In genomic region chr11:1762537-1763302, GRCh38 we compare ENCODE assay signal across 8 cellular contexts. TPM values are rescaled to one million over a fixed set of nuclear protein-coding genes. Genes with fewer than 3 reads are reported as not detected.
DNase-seq lines count a peak whose midpoint lies in the region; ATAC-seq and TF ChIP-seq lines count a peak whose summit lies in the region.

No MANE protein-coding gene starts in this region.

- TF ChIP-seq CTCF in GM12865 (IDR thresholded peaks at IDR 0.05; ENCODE audit: insufficient read depth, low read depth, low read length, missing control alignments) (no peak), coronary artery (IDR thresholded peaks at IDR 0.05) (no peak)

- no peak for ATAC-seq in HG03469 (IDR thresholded peaks at IDR 0.05; ENCODE audit: unreplicated experiment)
- no peak for ATAC-seq in GM21737 (IDR thresholded peaks at IDR 0.05; ENCODE audit: unreplicated experiment)

- peaks cover 63% of the 10 kb centered on the region for H3K4me1 ChIP-seq in mononuclear cell (ENCODE audit: insufficient read depth, low read length)

- H3K27me3 ChIP-seq in mononuclear cell (ENCODE audit: insufficient read depth, low read length) = no peaks in the 10 kb centered on the region

- no peak for DNase-seq in GM12865 (ENCODE audit: low read depth)
- peak; percentile 93 for DNase-seq in NCI-H69 (lab: John Stamatoyannopoulos, UW)
- DNase-seq in coronary artery (ENCODE audit: low spot score) = no peak
- no peak for DNase-seq in epidermal melanocyte (ENCODE audit: insufficient read length, low spot score)
- no peak for DNase-seq in NCI-H1694 (lab: John Stamatoyannopoulos, UW)

- peak overlapping the region; percentile 89 to 94 for H3K27ac ChIP-seq in coronary artery

- H3K9me3 ChIP-seq in mononuclear cell (ENCODE audit: low read depth, low read length) = no peaks in the 10 kb centered on the region

- H3K4me3 ChIP-seq in GM12865 (ENCODE audit: low read depth, low read length) (peak overlapping the region; percentile 88), coronary artery (peak overlapping the region; percentile 98), mononuclear cell (ENCODE audit: low read length) (peak overlapping the region; percentile 77)

RNA-seq across cellular contexts. Expression of gene CTSD, which starts 1.0 kb away (rescaled TPM):
- 253 TPM for total RNA-seq in mononuclear cell

RNA-seq across cellular contexts. Expression of gene IFITM10, which starts 12.3 kb away (rescaled TPM):
- total RNA-seq in mononuclear cell = 4.8 TPM
